In the genomic region with DNA sequence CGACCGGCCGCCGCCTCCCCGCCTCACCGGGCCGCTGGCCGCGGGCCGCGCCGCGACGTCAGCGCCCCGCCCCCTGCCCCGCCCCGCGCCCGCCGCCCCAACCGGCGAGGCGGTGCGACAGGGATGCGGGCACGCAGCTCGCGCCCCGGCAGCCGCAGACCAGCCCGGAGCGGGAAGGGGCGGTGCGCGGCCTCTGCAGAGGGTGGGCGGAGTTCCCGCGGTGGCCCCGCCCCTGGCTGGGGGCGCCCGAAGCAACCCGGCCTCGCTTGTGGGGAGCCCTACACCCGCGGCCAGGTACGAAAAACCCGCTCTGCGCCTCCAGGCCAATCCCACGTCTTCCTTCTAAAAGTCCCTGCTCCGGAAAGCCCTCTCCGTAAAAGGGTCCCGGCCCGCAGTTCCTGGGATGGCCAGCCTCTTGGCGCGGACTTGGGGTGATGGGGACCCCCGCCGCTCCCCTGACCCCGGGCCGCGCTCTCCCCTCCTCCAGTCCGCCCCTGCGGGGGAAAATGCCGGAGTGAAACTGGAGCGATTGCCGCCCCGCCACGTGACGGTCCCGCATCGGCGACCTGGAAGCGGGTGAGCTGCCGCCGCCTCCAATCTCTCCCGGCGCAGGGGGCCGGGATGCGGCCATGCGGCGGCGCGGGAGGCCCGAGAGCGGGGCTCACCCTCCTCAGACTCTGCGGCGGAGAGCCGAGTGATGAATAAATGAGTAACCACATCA, we compare ENCODE assay signal across 8 cellular contexts. TPM values are rescaled to one million over a fixed set of nuclear protein-coding genes. Genes with fewer than 3 reads are reported as not detected.
DNase-seq lines count a peak whose midpoint lies in the region; ATAC-seq and TF ChIP-seq lines count a peak whose summit lies in the region.

Gene RAB11FIP5 (minus strand): TSS at position 36 of the 721 bp plus-strand sequence. CDS start 171 bp downstream, outside the sequence.

- POLR2A ChIA-PET in PC-3 (lab: Charles Lee; ENCODE audit: unreplicated experiment) = no interaction called here

- H3K27me3 ChIP-seq in PC-3 (ENCODE audit: low read length) = no peaks in the 10 kb centered on the region

- peak within 1 kb of the TSS; percentile 82 for H3K27ac ChIP-seq in PC-3 (ENCODE audit: low read length)

- no peak for TF ChIP-seq POLR2A in erythroblast (IDR thresholded peaks at IDR 0.05; ENCODE audit: low read length)

- peak within 1 kb of the TSS; percentile 98 for H3K4me2 ChIP-seq in PC-3 (ENCODE audit: low read length)

- H3F3A ChIP-seq in PC-3 (ENCODE audit: low read length, unreplicated experiment) = no peaks in the 10 kb centered on the region

- peak within 1 kb of the TSS; percentile 100 for H2AFZ ChIP-seq in PC-3 (ENCODE audit: low read length)

- H3K27me3 Mint-ChIP-seq in activated T-cell treated with anti-CD3 and anti-CD28 coated beads, Interleukin-2, amount 50 U/mL, for 4 hours (ENCODE audit: low read depth) = no peaks in the 10 kb centered on the region

- intact Hi-C loops in PC-3 (cut with micrococcal nuclease) = loop anchor here (1.0 kb wide), 1 partner anchor 24 kb away; no protein-coding TSS in a partner anchor
- intact Hi-C loops in mucosa of descending colon (cut with DNase I, micrococcal nuclease) = no loop called here

- H3K9me3 Mint-ChIP-seq in activated T-cell treated with anti-CD3 and anti-CD28 coated beads, Interleukin-2, amount 50 U/mL, for 4 hours = no peaks in the 10 kb centered on the region

- TF ChIP-seq CTCF in AG09309 (IDR thresholded peaks at IDR 0.05; ENCODE audit: control insufficient read depth, insufficient read depth, low read depth, low read length, missing control alignments) = no peak
- no peak for TF ChIP-seq CTCF in PC-3 (conservative IDR thresholded peaks at IDR 0.05; ENCODE audit: low read depth, low read length)
- no peak for TF ChIP-seq CTCF in mucosa of descending colon (IDR thresholded peaks at IDR 0.05)

- peaks cover 18% of the 10 kb centered on the region for H3K4me1 ChIP-seq in PC-3 (ENCODE audit: insufficient read depth, low read length)
- H3K4me1 ChIP-seq in mucosa of descending colon (ENCODE audit: low read depth) = peaks cover 17% of the 10 kb centered on the region

- no peaks in the 10 kb centered on the region for H3K36me3 Mint-ChIP-seq in activated T-cell treated with anti-CD3 and anti-CD28 coated beads, Interleukin-2, amount 50 U/mL, for 4 hours (ENCODE audit: insufficient read depth)

- peaks cover 45% of the 10 kb centered on the region for H3K79me2 ChIP-seq in PC-3 (ENCODE audit: low read length)

- H3K36me3 ChIP-seq in PC-3 (ENCODE audit: low read depth, low read length) = no peaks in the 10 kb centered on the region
- no peaks in the 10 kb centered on the region for H3K36me3 ChIP-seq in mucosa of descending colon (ENCODE audit: low read depth)

- CTCF ChIA-PET in PC-3 (lab: Charles Lee) = interaction anchor here (0.5 kb wide), 1 partner anchor 1778 kb away, joined by 4 read pairs; no protein-coding TSS in a partner anchor

- BruUV-seq in PC-3 (replicated peaks; lab: Mats Ljungman, UMichigan) = TSS peak; percentile 53

- peaks cover 17% of the 10 kb centered on the region; the same call in 1 of the 2 replicates for H4K20me1 ChIP-seq in PC-3 (ENCODE audit: low read length)

- H3K9me2 ChIP-seq in PC-3 (replicated peaks; ENCODE audit: low read length) = no peaks in the 10 kb centered on the region

- peak within 1 kb of the TSS; percentile 79 for H3K4me3 Mint-ChIP-seq in activated T-cell treated with anti-CD3 and anti-CD28 coated beads, Interleukin-2, amount 50 U/mL, for 4 hours

- H3K4me3 ChIP-seq in AG09309 (ENCODE audit: control insufficient read depth, low read depth, low read length) (peak within 1 kb of the TSS; percentile 89), PC-3 (ENCODE audit: low read length) (peak within 1 kb of the TSS; percentile 87), mucosa of descending colon (peak within 1 kb of the TSS; percentile 44)

- DNase-seq in AG09309 (ENCODE audit: low read depth) = peak; percentile 32
- DNase-seq in PC-3 = peak; percentile 84
- DNase-seq in activated T-cell treated with anti-CD3 and anti-CD28 coated beads, Interleukin-2, amount 50 U/mL, for 4 hours = peak; percentile 76
- peak; percentile 51 to 69 for DNase-seq in erythroblast (lab: John Stamatoyannopoulos, UW)
- peak; percentile 75 to 88 (median 81) for DNase-seq in mucosa of descending colon
- DNase-seq in stimulated activated CD8-positive, alpha-beta memory T cell treated with anti-CD3 and anti-CD28 coated beads, Interleukin-2, amount 100 ng/mL, for 1 hour (ENCODE audit: low read depth in 2 of 2) = peak; percentile 52 to 63

- peak within 1 kb of the TSS; percentile 89 for H3K9ac ChIP-seq in PC-3 (ENCODE audit: low read length)

- peaks cover 29% of the 10 kb centered on the region for H3K4me1 Mint-ChIP-seq in activated T-cell treated with anti-CD3 and anti-CD28 coated beads, Interleukin-2, amount 50 U/mL, for 4 hours (ENCODE audit: low read depth)

- H3K9me3 ChIP-seq in PC-3 (ENCODE audit: low read length) (no peaks in the 10 kb centered on the region), mucosa of descending colon (no peaks in the 10 kb centered on the region)

- peak; percentile 80 for ATAC-seq in GM19025 (IDR thresholded peaks at IDR 0.05; ENCODE audit: low read depth, unreplicated experiment)
- ATAC-seq in HG03354 (IDR thresholded peaks at IDR 0.05; ENCODE audit: poor library complexity, severe bottlenecking, unreplicated experiment) = peak; percentile 74
- ATAC-seq in PC-3 = peak; percentile 66
- ATAC-seq in activated T-cell treated with anti-CD3 and anti-CD28 coated beads, Interleukin-2, amount 50 U/mL, for 4 hours = peak; percentile 84 to 89
- peak; percentile 78 for ATAC-seq in mucosa of descending colon

RNA-seq across cellular contexts. Expression of gene RAB11FIP5, which starts in this region (rescaled TPM):
- total RNA-seq in PC-3 (2014; rRNA removed) (26.6 and 36.9 TPM in 2 replicates), mucosa of descending colon (10 to 100 TPM; 17.8 to 27.9 (median 18.3) TPM)
- 1 to 10 TPM; 4.6 to 5.1 (median 5.0) TPM for total RNA-seq in activated T-cell treated with anti-CD3 and anti-CD28 coated beads, Interleukin-2, amount 50 U/mL, for 4 hours

Comparison
In these comparisons a context has a peak if more than half of its experiments do, and no peak if none do; other contexts are left out.
1. Peak in every context shown above with its lines: DNase-seq, ATAC-seq, H3K4me3 ChIP-seq and H3K27ac ChIP-seq.
2. DNase-seq: peak in every context shown above with its lines; median percentile 84 in PC-3; 81 in mucosa of descending colon; 76 in activated T-cell treated with anti-CD3 and anti-CD28 coated beads, Interleukin-2, amount 50 U/mL, for 4 hours; 60 in erythroblast; 58 in stimulated activated CD8-positive, alpha-beta memory T cell treated with anti-CD3 and anti-CD28 coated beads, Interleukin-2, amount 100 ng/mL, for 1 hour; 32 in AG09309.